8 cellular contexts compared by ENCODE assay signal in the genomic region with DNA sequence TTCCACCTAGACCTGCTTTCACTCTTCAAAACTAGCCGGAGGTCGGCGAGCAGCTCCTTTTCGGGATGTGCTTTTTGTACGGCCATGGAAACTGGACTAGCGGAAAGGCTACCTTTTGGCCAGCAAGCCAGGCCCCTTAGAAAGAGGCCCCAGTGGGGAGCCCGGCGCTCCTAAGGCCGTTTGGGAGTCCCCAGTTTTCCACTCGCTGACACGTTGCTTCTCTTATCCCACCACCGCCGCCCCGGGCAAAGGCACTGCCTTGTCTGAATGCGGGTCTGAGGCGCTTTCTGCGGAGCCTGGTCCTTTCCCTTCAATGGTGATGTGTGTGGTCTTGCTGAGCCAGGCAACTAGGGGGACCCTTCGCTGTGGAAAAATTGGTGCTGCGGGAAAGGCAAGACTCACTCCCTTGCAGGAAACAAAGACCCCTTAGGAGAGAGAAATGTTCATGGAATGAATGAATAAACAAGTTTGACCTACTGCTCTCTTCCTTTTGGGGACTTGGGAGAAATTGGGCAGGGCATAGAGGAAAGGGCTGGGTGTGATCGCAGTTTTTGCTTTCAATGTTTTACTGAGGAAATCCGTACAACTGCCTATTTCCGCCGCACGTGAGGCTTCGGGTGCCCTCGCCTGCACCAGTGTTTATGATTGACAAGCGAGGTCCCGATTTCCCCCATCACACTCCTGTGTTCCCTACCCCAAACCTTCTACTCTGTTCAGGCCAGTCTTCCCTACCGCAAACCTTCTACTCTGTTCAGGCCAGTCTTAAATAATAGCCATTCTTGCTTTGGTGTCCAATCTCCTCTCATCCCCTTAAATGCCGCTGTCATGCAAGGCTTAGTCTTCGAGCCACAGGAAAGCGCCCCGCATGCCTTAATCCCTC. TPM values are rescaled to one million over a fixed set of nuclear protein-coding genes. Genes with fewer than 3 reads are reported as not detected.
DNase-seq lines count a peak whose midpoint lies in the region; ATAC-seq and TF ChIP-seq lines count a peak whose summit lies in the region.

No MANE protein-coding gene starts in this region.

- no peaks in the 10 kb centered on the region for H3K9me3 Mint-ChIP-seq in stimulated activated naive B cell treated with anti-CD40 and anti-IgM and Interleukin-4, amounts not matched to agents 10 μg/mL and 1 μg/mL and 100 μg/mL, for 72 hours

- H3K36me3 ChIP-seq in DOHH2 (ENCODE audit: control insufficient read depth, low read length) (peaks cover 33% of the 10 kb centered on the region), lung (ENCODE audit: control insufficient read depth in 2 of 2, insufficient read depth in 2 of 2, low read length in 2 of 2) (peaks cover 3 to 9% of the 10 kb centered on the region in 2 donors)

- H3K4me3 ChIP-seq in DOHH2 (ENCODE audit: low read length) (peak overlapping the region; percentile 93), lung (peak overlapping the region; percentile 52)

- H3K27ac ChIP-seq in DOHH2 (ENCODE audit: low read depth, low read length) (no peak overlapping the region), lung (ENCODE audit: low read depth in 1 of 2, low read length in 1 of 2) (peak overlapping the region; percentile 92 to 99)

- H3K4me1 ChIP-seq in DOHH2 (ENCODE audit: control insufficient read depth, low read length): peaks cover 33% of the 10 kb centered on the region
- H3K4me1 ChIP-seq in lung (ENCODE audit: control insufficient read depth in 2 of 2, insufficient read depth in 2 of 2, low read length in 2 of 2): peaks cover 4 to 6% of the 10 kb centered on the region in 2 donors

- ATAC-seq in lung (ENCODE audit: insufficient read depth, low FRiP score): no peak
- no peak for ATAC-seq in stimulated activated naive B cell treated with anti-CD40 and anti-IgM and Interleukin-4, amounts not matched to agents 10 μg/mL and 1 μg/mL and 100 μg/mL, for 72 hours (replicated peaks)
- ATAC-seq in HG03342 (IDR thresholded peaks at IDR 0.05; ENCODE audit: unreplicated experiment): no peak

- DNase-seq in LoVo (ENCODE audit: low spot score): peak; percentile 58
- peak; percentile 33 for DNase-seq in activated CD4-positive, alpha-beta T cell treated with anti-CD3 and anti-CD28 coated beads for 4 hours
- peak; percentile 77 for DNase-seq in dermis blood vessel endothelial cell
- DNase-seq in lung (ENCODE audit: low spot score): peak; percentile 39
- DNase-seq in stimulated activated naive B cell treated with anti-CD40 and anti-IgM and Interleukin-4, amounts not matched to agents 10 μg/mL and 1 μg/mL and 100 μg/mL, for 72 hours: no peak
- DNase-seq in GM19240 (ENCODE audit: insufficient read length, low spot score): no peak

- no peaks in the 10 kb centered on the region for H3F3A ChIP-seq in DOHH2 (ENCODE audit: control insufficient read depth, insufficient read depth)

- H3K4me3 Mint-ChIP-seq in stimulated activated naive B cell treated with anti-CD40 and anti-IgM and Interleukin-4, amounts not matched to agents 10 μg/mL and 1 μg/mL and 100 μg/mL, for 72 hours: peak overlapping the region; percentile 89 to 96

- no peak for TF ChIP-seq CTCF in DOHH2 (IDR thresholded peaks at IDR 0.05; ENCODE audit: low read depth, low read length, poor library complexity, severe bottlenecking)
- TF ChIP-seq CTCF in lung (IDR thresholded peaks at IDR 0.05; ENCODE audit: control extremely low read depth, extremely low read depth): no peak

- H3K9me2 ChIP-seq in DOHH2 (replicated peaks; ENCODE audit: control insufficient read depth, low read length): no peaks in the 10 kb centered on the region

- H3K27me3 Mint-ChIP-seq in stimulated activated naive B cell treated with anti-CD40 and anti-IgM and Interleukin-4, amounts not matched to agents 10 μg/mL and 1 μg/mL and 100 μg/mL, for 72 hours: no peaks in the 10 kb centered on the region

- peaks cover 14 to 18% of the 10 kb centered on the region in 2 donors for H3K36me3 Mint-ChIP-seq in stimulated activated naive B cell treated with anti-CD40 and anti-IgM and Interleukin-4, amounts not matched to agents 10 μg/mL and 1 μg/mL and 100 μg/mL, for 72 hours

- peaks cover 40% of the 10 kb centered on the region for H3K79me2 ChIP-seq in DOHH2 (ENCODE audit: control insufficient read depth, low read length)

- 5 to 11% methylated on average over 33 of the region's 33 CpGs for WGBS in lung, 2 donors

- peak overlapping the region; percentile 99 for H3K27ac Mint-ChIP-seq in stimulated activated naive B cell treated with anti-CD40 and anti-IgM and Interleukin-4, amounts not matched to agents 10 μg/mL and 1 μg/mL and 100 μg/mL, for 72 hours

- peaks cover 17 to 35% of the 10 kb centered on the region in 2 donors for H3K4me1 Mint-ChIP-seq in stimulated activated naive B cell treated with anti-CD40 and anti-IgM and Interleukin-4, amounts not matched to agents 10 μg/mL and 1 μg/mL and 100 μg/mL, for 72 hours

- H3K9me3 ChIP-seq in DOHH2 (ENCODE audit: control insufficient read depth, insufficient read depth, low read length) (no peaks in the 10 kb centered on the region), lung (ENCODE audit: control insufficient read depth in 2 of 2, insufficient read depth in 1 of 2, low read length in 1 of 2) (no peaks in the 10 kb centered on the region)

- peaks cover 22% of the 10 kb centered on the region for H4K20me1 ChIP-seq in DOHH2 (ENCODE audit: control insufficient read depth, insufficient read depth, low read depth, low read length)

- peak overlapping the region; percentile 71 for H3K4me2 ChIP-seq in DOHH2 (ENCODE audit: low read length)

- peaks cover 23% of the 10 kb centered on the region for H3K27me3 ChIP-seq in DOHH2 (ENCODE audit: control insufficient read depth, low read length)
- no peaks in the 10 kb centered on the region for H3K27me3 ChIP-seq in lung (ENCODE audit: control insufficient read depth, insufficient read depth)

RNA-seq across cellular contexts. Expression of a gene that starts 1.0 kb away (rescaled TPM):
- 618 and 745 TPM in 2 replicates for total RNA-seq in dermis blood vessel endothelial cell
- total RNA-seq in lung: 100 to 1,000 TPM; 173 to 258 TPM
- polyA plus RNA-seq in lung: 10 to 100 TPM; 75.0 to 82.9 TPM

Comparison
In these comparisons a context has a peak if more than half of its experiments do, and no peak if none do; other contexts are left out.
1. DNase-seq: peak in LoVo (single experiment), activated CD4-positive, alpha-beta T cell treated with anti-CD3 and anti-CD28 coated beads for 4 hours (2 of 2), dermis blood vessel endothelial cell (single experiment) and lung (single experiment); none in stimulated activated naive B cell treated with anti-CD40 and anti-IgM and Interleukin-4, amounts not matched to agents 10 μg/mL and 1 μg/mL and 100 μg/mL, for 72 hours (single experiment) and GM19240 (single experiment).